Comparison of ENCODE assay signal across 1 cellular context in the genomic region with DNA sequence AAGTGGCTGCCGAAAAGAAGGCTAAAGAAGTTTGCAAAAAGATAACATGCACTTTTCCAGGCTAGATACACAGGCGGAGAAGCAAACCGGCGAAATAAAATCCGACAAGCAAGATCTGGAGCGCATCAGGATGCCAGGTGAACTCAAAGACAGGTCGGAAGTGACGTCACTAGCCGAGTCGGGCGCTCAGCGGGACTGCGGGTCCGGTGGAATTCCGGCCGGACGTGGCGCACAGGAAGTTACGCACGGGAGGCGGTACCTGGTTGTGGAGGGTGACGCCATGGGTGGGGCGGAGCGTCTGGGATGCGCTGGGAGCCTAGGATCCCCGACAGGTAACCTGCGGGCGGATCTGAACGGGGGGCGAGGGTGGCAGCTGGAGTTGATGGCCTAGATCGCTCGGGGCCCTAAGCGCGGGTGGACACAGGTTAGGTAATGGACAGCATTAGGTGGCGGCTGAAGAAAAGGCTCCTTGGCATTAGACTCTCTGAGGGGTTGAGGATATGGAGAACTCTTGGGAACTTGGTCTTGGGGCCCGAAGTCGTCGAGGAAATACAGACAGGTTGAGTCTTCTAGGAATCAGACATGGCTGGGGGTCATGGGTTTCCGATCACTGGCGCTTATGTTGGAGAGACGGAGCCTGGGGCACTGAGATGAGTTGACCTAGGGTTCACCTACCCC.
A peak's percentile ranks its signal among the peaks of the same experiment; 100 is the strongest.
TF ChIP-seq lines count a peak whose summit lies in the region.

No MANE protein-coding gene starts in this region.

TF ChIP-seq in HepG2, 621 proteins besides CTCF, POLR2A, EP300 and RAD21 (continued from another document and continues in another):
- TF ChIP-seq, protein P1, sequence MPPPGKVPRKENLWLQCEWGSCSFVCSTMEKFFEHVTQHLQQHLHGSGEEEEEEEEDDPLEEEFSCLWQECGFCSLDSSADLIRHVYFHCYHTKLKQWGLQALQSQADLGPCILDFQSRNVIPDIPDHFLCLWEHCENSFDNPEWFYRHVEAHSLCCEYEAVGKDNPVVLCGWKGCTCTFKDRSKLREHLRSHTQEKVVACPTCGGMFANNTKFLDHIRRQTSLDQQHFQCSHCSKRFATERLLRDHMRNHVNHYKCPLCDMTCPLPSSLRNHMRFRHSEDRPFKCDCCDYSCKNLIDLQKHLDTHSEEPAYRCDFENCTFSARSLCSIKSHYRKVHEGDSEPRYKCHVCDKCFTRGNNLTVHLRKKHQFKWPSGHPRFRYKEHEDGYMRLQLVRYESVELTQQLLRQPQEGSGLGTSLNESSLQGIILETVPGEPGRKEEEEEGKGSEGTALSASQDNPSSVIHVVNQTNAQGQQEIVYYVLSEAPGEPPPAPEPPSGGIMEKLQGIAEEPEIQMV (CRISPR knock-in tag; IDR thresholded peaks at IDR 0.05; ENCODE audit: low read depth): peak; percentile 98
- TF ChIP-seq, protein P2, sequence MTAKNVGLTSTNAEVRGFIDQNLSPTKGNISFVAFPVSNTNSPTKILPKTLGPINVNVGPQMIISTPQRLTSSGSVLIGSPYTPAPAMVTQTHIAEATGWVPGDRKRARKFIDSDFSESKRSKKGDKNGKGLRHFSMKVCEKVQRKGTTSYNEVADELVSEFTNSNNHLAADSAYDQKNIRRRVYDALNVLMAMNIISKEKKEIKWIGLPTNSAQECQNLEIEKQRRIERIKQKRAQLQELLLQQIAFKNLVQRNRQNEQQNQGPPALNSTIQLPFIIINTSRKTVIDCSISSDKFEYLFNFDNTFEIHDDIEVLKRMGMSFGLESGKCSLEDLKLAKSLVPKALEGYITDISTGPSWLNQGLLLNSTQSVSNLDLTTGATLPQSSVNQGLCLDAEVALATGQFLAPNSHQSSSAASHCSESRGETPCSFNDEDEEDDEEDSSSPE (CRISPR knock-in tag; IDR thresholded peaks at IDR 0.05): peak; percentile 63; the same call in 1 of the 2 replicates
- TF ChIP-seq, protein P3, sequence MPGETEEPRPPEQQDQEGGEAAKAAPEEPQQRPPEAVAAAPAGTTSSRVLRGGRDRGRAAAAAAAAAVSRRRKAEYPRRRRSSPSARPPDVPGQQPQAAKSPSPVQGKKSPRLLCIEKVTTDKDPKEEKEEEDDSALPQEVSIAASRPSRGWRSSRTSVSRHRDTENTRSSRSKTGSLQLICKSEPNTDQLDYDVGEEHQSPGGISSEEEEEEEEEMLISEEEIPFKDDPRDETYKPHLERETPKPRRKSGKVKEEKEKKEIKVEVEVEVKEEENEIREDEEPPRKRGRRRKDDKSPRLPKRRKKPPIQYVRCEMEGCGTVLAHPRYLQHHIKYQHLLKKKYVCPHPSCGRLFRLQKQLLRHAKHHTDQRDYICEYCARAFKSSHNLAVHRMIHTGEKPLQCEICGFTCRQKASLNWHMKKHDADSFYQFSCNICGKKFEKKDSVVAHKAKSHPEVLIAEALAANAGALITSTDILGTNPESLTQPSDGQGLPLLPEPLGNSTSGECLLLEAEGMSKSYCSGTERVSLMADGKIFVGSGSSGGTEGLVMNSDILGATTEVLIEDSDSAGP (CRISPR knock-in tag; IDR thresholded peaks at IDR 0.05; ENCODE audit: borderline replicate concordance): peak; percentile 76; the same call in 1 of the 2 replicates
- TF ChIP-seq SPEN (CRISPR knock-in tag; IDR thresholded peaks at IDR 0.05; ENCODE audit: low read depth) (peak; percentile 85), ZFP90 (CRISPR knock-in tag; IDR thresholded peaks at IDR 0.05; ENCODE audit: borderline replicate concordance) (peak; percentile 35), SOX6 (IDR thresholded peaks at IDR 0.05) (no peak), SOX6 (CRISPR knock-in tag; IDR thresholded peaks at IDR 0.05) (peak; percentile 32; the same call in 1 of the 2 replicates), BHLHE40 (IDR thresholded peaks at IDR 0.05; ENCODE audit: low read length) (no peak), MTA1 (CRISPR knock-in tag; IDR thresholded peaks at IDR 0.05; ENCODE audit: borderline replicate concordance) (peak; percentile 76; the same call in 1 of the 2 replicates), TCF7 (IDR thresholded peaks at IDR 0.05; ENCODE audit: low read depth) (no peak), TCF12 (IDR thresholded peaks at IDR 0.05) (no peak), TCF12 (CRISPR knock-in tag; IDR thresholded peaks at IDR 0.05) (no peak), KMT2A (CRISPR knock-in tag; IDR thresholded peaks at IDR 0.05) (peak; percentile 88), ZNF335 (CRISPR knock-in tag; IDR thresholded peaks at IDR 0.05) (peak; percentile 81), ZNF260 (CRISPR knock-in tag; IDR thresholded peaks at IDR 0.05; ENCODE audit: borderline replicate concordance, low read depth) (no peak), ZC3H13 (CRISPR knock-in tag; IDR thresholded peaks at IDR 0.05) (no peak), FOXA3 (CRISPR knock-in tag; IDR thresholded peaks at IDR 0.05) (peak; percentile 63), EEA1 (CRISPR knock-in tag; IDR thresholded peaks at IDR 0.05; ENCODE audit: borderline replicate concordance) (no peak), KMT2B (CRISPR knock-in tag; IDR thresholded peaks at IDR 0.05) (peak; percentile 98), RFX3 (CRISPR knock-in tag; IDR thresholded peaks at IDR 0.05) (no peak), NFRKB (IDR thresholded peaks at IDR 0.05) (no peak), KAT2B (IDR thresholded peaks at IDR 0.05; ENCODE audit: borderline replicate concordance, low read depth, low read length) (no peak), ZSCAN31 (CRISPR knock-in tag; IDR thresholded peaks at IDR 0.05; ENCODE audit: low read depth) (peak; percentile 70; the same call in 1 of the 2 replicates)
- TF ChIP-seq, protein P4, sequence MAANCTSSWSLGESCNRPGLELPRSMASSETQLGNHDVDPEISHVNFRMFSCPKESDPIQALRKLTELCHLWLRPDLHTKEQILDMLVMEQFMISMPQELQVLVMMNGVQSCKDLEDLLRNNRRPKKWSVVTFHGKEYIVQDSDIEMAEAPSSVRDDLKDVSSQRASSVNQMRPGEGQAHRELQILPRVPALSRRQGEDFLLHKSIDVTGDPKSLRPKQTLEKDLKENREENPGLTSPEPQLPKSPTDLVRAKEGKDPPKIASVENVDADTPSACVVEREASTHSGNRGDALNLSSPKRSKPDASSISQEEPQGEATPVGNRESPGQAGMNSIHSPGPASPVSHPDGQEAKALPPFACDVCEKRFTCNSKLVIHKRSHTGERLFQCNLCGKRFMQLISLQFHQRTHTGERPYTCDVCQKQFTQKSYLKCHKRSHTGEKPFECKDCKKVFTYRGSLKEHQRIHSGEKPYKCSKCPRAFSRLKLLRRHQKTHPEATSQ (CRISPR knock-in tag; IDR thresholded peaks at IDR 0.05; ENCODE audit: borderline replicate concordance): peak; percentile 62; the same call in 1 of the 2 replicates
- TF ChIP-seq, protein P5, sequence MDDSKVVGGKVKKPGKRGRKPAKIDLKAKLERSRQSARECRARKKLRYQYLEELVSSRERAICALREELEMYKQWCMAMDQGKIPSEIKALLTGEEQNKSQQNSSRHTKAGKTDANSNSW (CRISPR knock-in tag; IDR thresholded peaks at IDR 0.05; ENCODE audit: borderline replicate concordance): peak; percentile 48; the same call in 1 of the 2 replicates
- TF ChIP-seq, protein P6, sequence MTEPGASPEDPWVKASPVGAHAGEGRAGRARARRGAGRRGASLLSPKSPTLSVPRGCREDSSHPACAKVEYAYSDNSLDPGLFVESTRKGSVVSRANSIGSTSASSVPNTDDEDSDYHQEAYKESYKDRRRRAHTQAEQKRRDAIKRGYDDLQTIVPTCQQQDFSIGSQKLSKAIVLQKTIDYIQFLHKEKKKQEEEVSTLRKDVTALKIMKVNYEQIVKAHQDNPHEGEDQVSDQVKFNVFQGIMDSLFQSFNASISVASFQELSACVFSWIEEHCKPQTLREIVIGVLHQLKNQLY (CRISPR knock-in tag; IDR thresholded peaks at IDR 0.05): peak; percentile 27; the same call in 1 of the 2 replicates
- TF ChIP-seq, protein P7, sequence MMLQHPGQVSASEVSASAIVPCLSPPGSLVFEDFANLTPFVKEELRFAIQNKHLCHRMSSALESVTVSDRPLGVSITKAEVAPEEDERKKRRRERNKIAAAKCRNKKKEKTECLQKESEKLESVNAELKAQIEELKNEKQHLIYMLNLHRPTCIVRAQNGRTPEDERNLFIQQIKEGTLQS (CRISPR knock-in tag; IDR thresholded peaks at IDR 0.05): peak; percentile 79
- TF ChIP-seq, protein P8, sequence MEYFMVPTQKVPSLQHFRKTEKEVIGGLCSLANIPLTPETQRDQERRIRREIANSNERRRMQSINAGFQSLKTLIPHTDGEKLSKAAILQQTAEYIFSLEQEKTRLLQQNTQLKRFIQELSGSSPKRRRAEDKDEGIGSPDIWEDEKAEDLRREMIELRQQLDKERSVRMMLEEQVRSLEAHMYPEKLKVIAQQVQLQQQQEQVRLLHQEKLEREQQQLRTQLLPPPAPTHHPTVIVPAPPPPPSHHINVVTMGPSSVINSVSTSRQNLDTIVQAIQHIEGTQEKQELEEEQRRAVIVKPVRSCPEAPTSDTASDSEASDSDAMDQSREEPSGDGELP (IDR thresholded peaks at IDR 0.05; ENCODE audit: borderline replicate concordance, low read depth): peak; percentile 62; the same call in 1 of the 2 replicates
- TF ChIP-seq, protein P9, sequence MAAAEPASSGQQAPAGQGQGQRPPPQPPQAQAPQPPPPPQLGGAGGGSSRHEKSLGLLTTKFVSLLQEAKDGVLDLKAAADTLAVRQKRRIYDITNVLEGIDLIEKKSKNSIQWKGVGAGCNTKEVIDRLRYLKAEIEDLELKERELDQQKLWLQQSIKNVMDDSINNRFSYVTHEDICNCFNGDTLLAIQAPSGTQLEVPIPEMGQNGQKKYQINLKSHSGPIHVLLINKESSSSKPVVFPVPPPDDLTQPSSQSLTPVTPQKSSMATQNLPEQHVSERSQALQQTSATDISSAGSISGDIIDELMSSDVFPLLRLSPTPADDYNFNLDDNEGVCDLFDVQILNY (CRISPR knock-in tag; conservative IDR thresholded peaks at IDR 0.05): no peak
- TF ChIP-seq, protein P10, sequence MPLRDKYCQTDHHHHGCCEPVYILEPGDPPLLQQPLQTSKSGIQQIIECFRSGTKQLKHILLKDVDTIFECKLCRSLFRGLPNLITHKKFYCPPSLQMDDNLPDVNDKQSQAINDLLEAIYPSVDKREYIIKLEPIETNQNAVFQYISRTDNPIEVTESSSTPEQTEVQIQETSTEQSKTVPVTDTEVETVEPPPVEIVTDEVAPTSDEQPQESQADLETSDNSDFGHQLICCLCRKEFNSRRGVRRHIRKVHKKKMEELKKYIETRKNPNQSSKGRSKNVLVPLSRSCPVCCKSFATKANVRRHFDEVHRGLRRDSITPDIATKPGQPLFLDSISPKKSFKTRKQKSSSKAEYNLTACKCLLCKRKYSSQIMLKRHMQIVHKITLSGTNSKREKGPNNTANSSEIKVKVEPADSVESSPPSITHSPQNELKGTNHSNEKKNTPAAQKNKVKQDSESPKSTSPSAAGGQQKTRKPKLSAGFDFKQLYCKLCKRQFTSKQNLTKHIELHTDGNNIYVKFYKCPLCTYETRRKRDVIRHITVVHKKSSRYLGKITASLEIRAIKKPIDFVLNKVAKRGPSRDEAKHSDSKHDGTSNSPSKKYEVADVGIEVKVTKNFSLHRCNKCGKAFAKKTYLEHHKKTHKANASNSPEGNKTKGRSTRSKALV (CRISPR knock-in tag; IDR thresholded peaks at IDR 0.05): no peak
- TF ChIP-seq, protein P11, sequence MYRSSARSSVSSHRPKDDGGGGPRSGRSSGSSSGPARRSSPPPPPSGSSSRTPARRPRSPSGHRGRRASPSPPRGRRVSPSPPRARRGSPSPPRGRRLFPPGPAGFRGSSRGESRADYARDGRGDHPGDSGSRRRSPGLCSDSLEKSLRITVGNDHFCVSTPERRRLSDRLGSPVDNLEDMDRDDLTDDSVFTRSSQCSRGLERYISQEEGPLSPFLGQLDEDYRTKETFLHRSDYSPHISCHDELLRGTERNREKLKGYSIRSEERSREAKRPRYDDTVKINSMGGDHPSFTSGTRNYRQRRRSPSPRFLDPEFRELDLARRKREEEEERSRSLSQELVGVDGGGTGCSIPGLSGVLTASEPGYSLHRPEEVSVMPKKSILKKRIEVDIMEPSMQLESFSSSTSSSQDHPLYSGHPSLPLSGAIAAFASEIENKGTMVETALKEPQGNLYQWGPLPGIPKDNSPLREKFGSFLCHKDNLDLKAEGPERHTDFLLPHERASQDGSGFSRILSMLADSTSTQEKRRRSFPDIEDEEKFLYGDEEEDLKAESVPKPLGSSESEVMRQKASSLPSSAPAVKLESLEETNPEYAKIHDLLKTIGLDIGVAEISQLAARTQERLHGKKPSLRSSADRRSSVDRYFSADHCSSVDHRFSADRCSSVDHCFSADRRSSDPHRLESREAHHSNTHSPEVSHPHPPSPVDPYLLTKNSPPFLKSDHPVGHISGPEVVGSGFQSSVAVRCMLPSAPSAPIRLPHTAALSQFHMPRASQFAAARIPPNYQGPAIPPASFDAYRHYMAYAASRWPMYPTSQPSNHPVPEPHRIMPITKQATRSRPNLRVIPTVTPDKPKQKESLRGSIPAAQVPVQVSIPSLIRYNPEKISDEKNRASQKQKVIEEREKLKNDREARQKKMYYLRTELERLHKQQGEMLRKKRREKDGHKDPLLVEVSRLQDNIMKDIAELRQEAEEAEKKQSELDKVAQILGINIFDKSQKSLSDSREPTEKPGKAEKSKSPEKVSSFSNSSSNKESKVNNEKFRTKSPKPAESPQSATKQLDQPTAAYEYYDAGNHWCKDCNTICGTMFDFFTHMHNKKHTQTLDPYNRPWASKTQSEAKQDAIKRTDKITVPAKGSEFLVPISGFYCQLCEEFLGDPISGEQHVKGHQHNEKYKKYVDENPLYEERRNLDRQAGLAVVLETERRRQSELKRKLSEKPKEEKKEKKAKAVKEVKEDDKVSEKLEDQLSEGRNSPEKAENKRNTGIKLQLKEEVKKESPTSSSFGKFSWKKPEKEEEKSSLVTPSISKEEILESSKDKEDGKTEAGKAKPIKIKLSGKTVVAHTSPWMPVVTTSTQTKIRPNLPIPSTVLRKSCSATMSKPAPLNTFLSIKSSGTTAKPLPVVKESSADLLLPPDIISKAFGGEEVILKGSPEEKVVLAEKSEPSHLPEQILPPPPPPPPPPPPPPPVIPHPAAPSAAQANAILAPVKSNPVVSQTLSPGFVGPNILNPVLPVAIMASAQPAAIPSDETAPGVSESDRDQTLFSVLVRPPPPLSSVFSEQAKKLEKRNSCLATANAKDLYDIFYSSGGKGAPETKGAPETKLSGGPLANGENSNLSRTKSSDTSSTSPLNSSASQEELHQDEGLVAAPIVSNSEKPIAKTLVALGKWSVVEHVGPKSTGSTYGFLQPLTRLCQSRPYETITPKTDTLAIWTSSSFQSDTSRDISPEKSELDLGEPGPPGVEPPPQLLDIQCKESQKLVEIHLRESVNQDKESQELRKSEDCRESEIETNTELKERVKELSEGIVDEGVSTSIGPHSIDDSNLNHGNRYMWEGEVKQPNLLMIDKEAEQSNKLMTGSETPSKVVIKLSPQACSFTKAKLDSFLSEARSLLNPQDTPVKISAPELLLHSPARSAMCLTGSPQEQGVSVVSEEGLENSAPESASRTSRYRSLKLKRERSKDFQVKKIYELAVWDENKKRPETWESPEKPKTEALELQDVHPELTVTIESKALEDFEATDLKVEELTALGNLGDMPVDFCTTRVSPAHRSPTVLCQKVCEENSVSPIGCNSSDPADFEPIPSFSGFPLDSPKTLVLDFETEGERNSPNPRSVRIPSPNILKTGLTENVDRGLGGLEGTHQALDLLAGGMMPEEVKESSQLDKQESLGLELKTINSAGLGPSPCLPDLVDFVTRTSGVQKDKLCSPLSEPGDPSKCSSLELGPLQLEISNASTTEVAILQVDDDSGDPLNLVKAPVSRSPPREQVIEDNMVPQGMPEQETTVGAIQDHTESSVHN (CRISPR knock-in tag; IDR thresholded peaks at IDR 0.05): peak; percentile 31; the same call in 1 of the 2 replicates
- TF ChIP-seq, protein P12, sequence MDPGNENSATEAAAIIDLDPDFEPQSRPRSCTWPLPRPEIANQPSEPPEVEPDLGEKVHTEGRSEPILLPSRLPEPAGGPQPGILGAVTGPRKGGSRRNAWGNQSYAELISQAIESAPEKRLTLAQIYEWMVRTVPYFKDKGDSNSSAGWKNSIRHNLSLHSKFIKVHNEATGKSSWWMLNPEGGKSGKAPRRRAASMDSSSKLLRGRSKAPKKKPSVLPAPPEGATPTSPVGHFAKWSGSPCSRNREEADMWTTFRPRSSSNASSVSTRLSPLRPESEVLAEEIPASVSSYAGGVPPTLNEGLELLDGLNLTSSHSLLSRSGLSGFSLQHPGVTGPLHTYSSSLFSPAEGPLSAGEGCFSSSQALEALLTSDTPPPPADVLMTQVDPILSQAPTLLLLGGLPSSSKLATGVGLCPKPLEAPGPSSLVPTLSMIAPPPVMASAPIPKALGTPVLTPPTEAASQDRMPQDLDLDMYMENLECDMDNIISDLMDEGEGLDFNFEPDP (CRISPR knock-in tag; conservative IDR thresholded peaks at IDR 0.05): no peak
